In the genomic region with DNA sequence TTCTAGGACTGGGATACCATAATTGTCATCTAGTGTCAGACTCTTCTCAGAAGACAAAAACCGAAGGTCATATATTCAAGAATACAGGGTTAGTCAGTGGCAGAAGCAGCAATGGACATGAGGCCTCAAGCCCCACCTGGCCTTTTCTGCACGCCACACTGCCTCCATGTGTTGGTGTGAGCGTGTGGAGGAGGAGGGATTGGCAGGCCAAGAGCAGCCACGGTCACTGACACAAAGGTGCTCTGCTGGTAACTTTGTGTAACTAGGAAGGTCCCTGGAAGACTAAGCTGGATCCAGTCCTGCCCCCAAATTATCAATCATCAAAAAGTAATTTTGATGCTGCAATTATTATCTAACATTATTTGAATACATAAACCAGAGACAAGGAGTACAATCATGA, we compare ENCODE assay signal across 21 cellular contexts. TPM values are rescaled to one million over a fixed set of nuclear protein-coding genes. Genes with fewer than 3 reads are reported as not detected.
"Had no signal": no experiment of that assay in that cellular context is flagged by ENCODE, and none has a peak within 500 bp of the region (broad histone marks: within the 10 kb centered on the region; RNA-seq: fewer than 3 reads in every experiment).

No MANE protein-coding gene starts in this region.

- H3K9me3 ChIP-seq: upper lobe of right lung had no signal

- H3K4me3 ChIP-seq: left lung, lung, neural progenitor cell, upper lobe of right lung had no signal

- H3K36me3 ChIP-seq: left lung, neural progenitor cell, upper lobe of right lung had no signal

- H3K27ac ChIP-seq: foreskin keratinocyte, left lung, neural progenitor cell, upper lobe of right lung had no signal

- DNase-seq: activated CD4-positive, alpha-beta T cell treated with anti-CD3 and anti-CD28 coated beads for 36 hours; activated CD4-positive, alpha-beta T cell treated with anti-CD3 and anti-CD28 coated beads, Interleukin-2, amount 50 U/mL, for 4 hours; activated CD8-positive, alpha-beta memory T cell treated with anti-CD3 and anti-CD28 coated beads for 24 hours; activated CD8-positive, alpha-beta memory T cell treated with anti-CD3 and anti-CD28 coated beads, Interleukin-2, amount 50 U/mL, for 4 hours; activated T-cell treated with anti-CD3 and anti-CD28 coated beads, Interleukin-2, amount 50 U/mL, for 24 hours; aorta; caudate nucleus; dermis blood vessel endothelial cell; effector CD8-positive, alpha-beta T cell; foreskin keratinocyte; immature natural killer cell; left lung; naive thymus-derived CD8-positive, alpha-beta T cell; retina; stimulated activated CD4-positive, alpha-beta T cell treated with anti-CD3 and anti-CD28 coated beads, Interleukin-4, amount 100 ng/mL, for 1 hour; stimulated activated naive CD8-positive, alpha-beta T cell treated with anti-CD3 and anti-CD28 coated beads, Interleukin-15, Interleukin-2, amounts not matched to agents 100 U/mL and 50 U/mL, for 24 hours; upper lobe of right lung had no signal

- H3K4me1 ChIP-seq: left lung, neural progenitor cell, upper lobe of right lung had no signal

- H2AFZ ChIP-seq: neural progenitor cell had no signal

- H3K9ac ChIP-seq: neural progenitor cell had no signal

- ATAC-seq: activated CD4-positive, alpha-beta T cell treated with anti-CD3 and anti-CD28 coated beads for 36 hours; activated naive CD4-positive, alpha-beta T cell treated with anti-CD3 and anti-CD28 coated beads, Interleukin-2, amount 50 U/mL, for 72 hours; activated T-helper 17 cell treated with anti-CD3 and anti-CD28 coated beads, Interleukin-2, amount 50 U/mL, for 72 hours; foreskin keratinocyte; left lung; naive thymus-derived CD8-positive, alpha-beta T cell; stimulated activated naive CD8-positive, alpha-beta T cell treated with anti-CD3 and anti-CD28 coated beads, Interleukin-15, Interleukin-2, amounts not matched to agents 100 U/mL and 50 U/mL, for 24 hours; upper lobe of right lung had no signal

- H3K4me2 ChIP-seq: neural progenitor cell had no signal

- H3K27me3 ChIP-seq: foreskin keratinocyte, left lung, neural progenitor cell, upper lobe of right lung had no signal

RNA-seq across cellular contexts. Expression of a gene that starts 34.9 kb away (rescaled TPM):
- polyA plus RNA-seq: aorta had no signal
